In genomic region chr2:70302195-70302546, GRCh38 we compare ENCODE assay signal across 8 cellular contexts. TPM values are rescaled to one million over a fixed set of nuclear protein-coding genes. Genes with fewer than 3 reads are reported as not detected.
DNase-seq lines count a peak whose midpoint lies in the region; ATAC-seq, FAIRE-seq and TF ChIP-seq lines count a peak whose summit lies in the region.
"Not testable (repeated sequence)": the region's sequence is repeated elsewhere in the genome, so short reads cannot be mapped to it uniquely, and the experiment has no call there.

No MANE protein-coding gene starts in this region.

- not testable (repeated sequence) for H3T11ph ChIP-seq in H9 (ENCODE audit: low read length)

- not testable (repeated sequence) for ATAC-seq in A549; stimulated activated effector memory CD8-positive, alpha-beta T cell treated with anti-CD3 and anti-CD28 coated beads, Interleukin-12 subunit alpha, Interleukin-12 subunit beta, amount 100 ng/mL, for 72 hours

- not testable (repeated sequence) for TF ChIP-seq CTCF in A549 (IDR thresholded peaks at IDR 0.05); H9 (conservative IDR thresholded peaks at IDR 0.05); coronary artery (IDR thresholded peaks at IDR 0.05); hepatocyte (IDR thresholded peaks at IDR 0.05; ENCODE audit: poor library complexity); neural cell (IDR thresholded peaks at IDR 0.05; ENCODE audit: poor library complexity, severe bottlenecking)
- peak; percentile 51 for TF ChIP-seq CTCF in RWPE1 (conservative IDR thresholded peaks at IDR 0.05; ENCODE audit: low read depth)

- H4K5ac ChIP-seq in H9 (ENCODE audit: insufficient read length, low read depth, low read length) = not testable (repeated sequence)

- H3K23ac ChIP-seq in H9 (ENCODE audit: insufficient read length, low read depth, low read length) = not testable (repeated sequence)

- FAIRE-seq in A549 (lab: Jason Lieb, UNC) = not testable (repeated sequence)

- TF ChIP-seq POLR2A in A549 (IDR thresholded peaks at IDR 0.05; ENCODE audit: low read length) = not testable (repeated sequence)

- H2BK120ac ChIP-seq in H9 (ENCODE audit: low read depth, low read length, poor library complexity, severe bottlenecking) = not testable (repeated sequence)

- not testable (repeated sequence) for DNase-seq in A549 (ENCODE audit: low read depth in 1 of 2, low spot score in 1 of 2); H9; RWPE1 (ENCODE audit: low spot score); activated T-helper 1 cell treated with anti-CD3 and anti-CD28 coated beads, Interleukin-12 subunit alpha, Interleukin-12 subunit beta, Interleukin-2, Interleukin-4 antibody, amounts not matched to agents 30 ng/mL and 10 ng/mL and 1 ng/mL, durations not matched to agents 14 hours and 24 hours and 36 hours (ENCODE audit: low spot score); coronary artery (ENCODE audit: low spot score); hepatocyte (ENCODE audit: low spot score); stimulated activated effector memory CD8-positive, alpha-beta T cell treated with anti-CD3 and anti-CD28 coated beads, Interleukin-12 subunit alpha, Interleukin-12 subunit beta, amount 100 ng/mL, for 72 hours (ENCODE audit: low spot score in 2 of 2)

- H3K14ac ChIP-seq in H9 (ENCODE audit: insufficient read depth, low read length) = not testable (repeated sequence)

- H4K91ac ChIP-seq in H9 (ENCODE audit: insufficient read length, low read depth, low read length) = not testable (repeated sequence)

- H3K18ac ChIP-seq in H9 (ENCODE audit: insufficient read length, low read depth, low read length) = not testable (repeated sequence)

- not testable (repeated sequence) for H3K4me1 ChIP-seq in A549; H9 (ENCODE audit: insufficient read depth, low read length); hepatocyte (ENCODE audit: insufficient read depth)

- H3K4ac ChIP-seq in H9 (ENCODE audit: low read depth, low read length) = not testable (repeated sequence)

- CTCF ChIA-PET in A549 (lab: Yijun Ruan, JAX) = interaction anchor here (0.7 to 14.4 kb wide), 39 partner anchors 8 to 684 kb away, joined by 3 to 322 read pairs (median 5); partner anchors contain the start of genes ADD2, MXD1, SNRPG and TGFA
- CTCF ChIA-PET in RWPE1 (lab: Yijun Ruan, JAX) = interaction anchor here (0.6 to 1.4 kb wide), 7 partner anchors 8 to 377 kb away, joined by 3 to 6 read pairs (median 3); partner anchors contain the start of genes SNRPG and TGFA

- not testable (repeated sequence) for H2BK15ac ChIP-seq in H9 (ENCODE audit: low read depth, low read length)

- H3K27ac ChIP-seq in A549; H9 (ENCODE audit: insufficient read length, low read depth, low read length); hepatocyte; neural cell (ENCODE audit: low read length): not testable (repeated sequence)
- H3K27ac ChIP-seq in RWPE1 (peak overlapping the region; percentile 84), coronary artery (peak overlapping the region; percentile 71 to 78)

- not testable (repeated sequence) for H3K9ac ChIP-seq in H9 (ENCODE audit: extremely low read depth, insufficient read length, low read length)
- peak overlapping the region; percentile 88 for H3K9ac ChIP-seq in neural cell (ENCODE audit: low read length)

- not testable (repeated sequence) for H3K36me3 ChIP-seq in hepatocyte (replicated peaks; ENCODE audit: insufficient read depth, low read depth); neural cell (ENCODE audit: insufficient read depth, low read length)

- H3K4me3 Mint-ChIP-seq in H9 = peak overlapping the region; percentile 92 to 93; a peak in 4 of 5 replicates
- peak overlapping the region; percentile 91 for H3K4me3 Mint-ChIP-seq in activated T-helper 1 cell treated with anti-CD3 and anti-CD28 coated beads, Interleukin-12 subunit alpha, Interleukin-12 subunit beta, Interleukin-2, Interleukin-4 antibody, amounts not matched to agents 30 ng/mL and 10 ng/mL and 1 ng/mL, durations not matched to agents 14 hours and 24 hours and 36 hours
- H3K4me3 Mint-ChIP-seq in stimulated activated effector memory CD8-positive, alpha-beta T cell treated with anti-CD3 and anti-CD28 coated beads, Interleukin-12 subunit alpha, Interleukin-12 subunit beta, amount 100 ng/mL, for 72 hours = peak overlapping the region; percentile 84

- peaks cover 17 to 24% of the 10 kb centered on the region in 2 experiments for H3K4me1 Mint-ChIP-seq in H9
- H3K4me1 Mint-ChIP-seq in activated T-helper 1 cell treated with anti-CD3 and anti-CD28 coated beads, Interleukin-12 subunit alpha, Interleukin-12 subunit beta, Interleukin-2, Interleukin-4 antibody, amounts not matched to agents 30 ng/mL and 10 ng/mL and 1 ng/mL, durations not matched to agents 14 hours and 24 hours and 36 hours (ENCODE audit: low read depth) = peaks cover 35% of the 10 kb centered on the region
- H3K4me1 Mint-ChIP-seq in stimulated activated effector memory CD8-positive, alpha-beta T cell treated with anti-CD3 and anti-CD28 coated beads, Interleukin-12 subunit alpha, Interleukin-12 subunit beta, amount 100 ng/mL, for 72 hours = peaks cover 28% of the 10 kb centered on the region

- H3K4me2 ChIP-seq in A549 = peak overlapping the region; percentile 88
- not testable (repeated sequence) for H3K4me2 ChIP-seq in H9 (ENCODE audit: insufficient read depth, insufficient read length, low read length); neural cell (ENCODE audit: low read length)
- H3K4me2 ChIP-seq in hepatocyte = peak overlapping the region; percentile 66

- TF ChIP-seq EP300 in A549 (IDR thresholded peaks at IDR 0.05); neural cell (conservative IDR thresholded peaks at IDR 0.05; ENCODE audit: poor library complexity, severe bottlenecking): not testable (repeated sequence)

- H3K27me3 Mint-ChIP-seq in H9 (ENCODE audit: low read depth); activated T-helper 1 cell treated with anti-CD3 and anti-CD28 coated beads, Interleukin-12 subunit alpha, Interleukin-12 subunit beta, Interleukin-2, Interleukin-4 antibody, amounts not matched to agents 30 ng/mL and 10 ng/mL and 1 ng/mL, durations not matched to agents 14 hours and 24 hours and 36 hours (ENCODE audit: insufficient read depth): not testable (repeated sequence)

- not testable (repeated sequence) for H2AFZ ChIP-seq in H9 (ENCODE audit: low read length); hepatocyte; neural cell (ENCODE audit: low read depth, low read length)

- not testable (repeated sequence) for TF ChIP-seq RAD21 in A549 (conservative IDR thresholded peaks at IDR 0.05 in 1 of 2, IDR thresholded peaks at IDR 0.05 in 1 of 2); neural cell (conservative IDR thresholded peaks at IDR 0.05)

- H4K20me1 ChIP-seq in H9 (ENCODE audit: control insufficient read depth, insufficient read depth, insufficient read length); hepatocyte (ENCODE audit: insufficient read depth, poor library complexity, severe bottlenecking); neural cell (ENCODE audit: insufficient read depth): not testable (repeated sequence)

- not testable (repeated sequence) for H3K27ac Mint-ChIP-seq in H9
- H3K27ac Mint-ChIP-seq in activated T-helper 1 cell treated with anti-CD3 and anti-CD28 coated beads, Interleukin-12 subunit alpha, Interleukin-12 subunit beta, Interleukin-2, Interleukin-4 antibody, amounts not matched to agents 30 ng/mL and 10 ng/mL and 1 ng/mL, durations not matched to agents 14 hours and 24 hours and 36 hours = peak overlapping the region; percentile 78
- H3K27ac Mint-ChIP-seq in stimulated activated effector memory CD8-positive, alpha-beta T cell treated with anti-CD3 and anti-CD28 coated beads, Interleukin-12 subunit alpha, Interleukin-12 subunit beta, amount 100 ng/mL, for 72 hours = peak overlapping the region; percentile 87

- H4K8ac ChIP-seq in H9 (replicated peaks; ENCODE audit: insufficient read length, low read depth, low read length) = not testable (repeated sequence)

- not testable (repeated sequence) for H3K9me2 ChIP-seq in hepatocyte (replicated peaks; ENCODE audit: insufficient read depth); neural cell (ENCODE audit: insufficient read depth, low read length)

- H3K9me3 Mint-ChIP-seq in H9 = peaks cover 9 to 14% of the 10 kb centered on the region in 2 experiments
- not testable (repeated sequence) for H3K9me3 Mint-ChIP-seq in activated T-helper 1 cell treated with anti-CD3 and anti-CD28 coated beads, Interleukin-12 subunit alpha, Interleukin-12 subunit beta, Interleukin-2, Interleukin-4 antibody, amounts not matched to agents 30 ng/mL and 10 ng/mL and 1 ng/mL, durations not matched to agents 14 hours and 24 hours and 36 hours; stimulated activated effector memory CD8-positive, alpha-beta T cell treated with anti-CD3 and anti-CD28 coated beads, Interleukin-12 subunit alpha, Interleukin-12 subunit beta, amount 100 ng/mL, for 72 hours

- H3K79me1 ChIP-seq in H9 (ENCODE audit: insufficient read depth, low read depth, low read length, poor library complexity, severe bottlenecking) = not testable (repeated sequence)

- not testable (repeated sequence) for H2BK12ac ChIP-seq in H9 (ENCODE audit: insufficient read length, low read depth, low read length)

- POLR2A ChIA-PET in A549 (lab: Yijun Ruan, JAX) = interaction anchor here (1.2 to 1.7 kb wide), 3 partner anchors 9 to 343 kb away, joined by 3 to 12 read pairs (median 4); partner anchors contain the start of gene SNRPG
- POLR2A ChIA-PET in RWPE1 (lab: Yijun Ruan, JAX; ENCODE audit: low non-redundant PET) = interaction anchor here (0.6 kb wide), 1 partner anchor 11 kb away, joined by 3 read pairs; no protein-coding TSS in a partner anchor

- H3K79me2 ChIP-seq in H9 (ENCODE audit: insufficient read depth, low read length); hepatocyte; neural cell (replicated peaks; ENCODE audit: insufficient read depth, low read length): not testable (repeated sequence)

- H2AK5ac ChIP-seq in H9 (ENCODE audit: insufficient read length, low read length) = not testable (repeated sequence)

- intact Hi-C loops in activated T-helper 1 cell treated with anti-CD3 and anti-CD28 coated beads, Interleukin-12 subunit alpha, Interleukin-12 subunit beta, Interleukin-2, Interleukin-4 antibody, amounts not matched to agents 30 ng/mL and 10 ng/mL and 1 ng/mL, durations not matched to agents 14 hours and 24 hours and 36 hours (cut with micrococcal nuclease) = loop anchor here (1.0 to 10.0 kb wide), 6 partner anchors 250 to 923 kb away; partner anchors contain the start of genes ADD2, ANKRD53, PAIP2B and TGFA

- not testable (repeated sequence) for H3K9me3 ChIP-seq in A549; H9 (ENCODE audit: control insufficient read depth, low read depth, low read length); hepatocyte (ENCODE audit: low read depth); neural cell (ENCODE audit: low read length)

- not testable (repeated sequence) for H2BK20ac ChIP-seq in H9 (ENCODE audit: low read depth, low read length, poor library complexity, severe bottlenecking)

- not testable (repeated sequence) for H3F3A ChIP-seq in neural cell (ENCODE audit: insufficient read depth, low read length, poor library complexity, severe bottlenecking)

- H3K23me2 ChIP-seq in H9 (ENCODE audit: insufficient read length, low read depth, low read length, poor library complexity, severe bottlenecking) = not testable (repeated sequence)

- H3K56ac ChIP-seq in H9 (ENCODE audit: insufficient read length, low read depth, low read length) = not testable (repeated sequence)

- peaks cover 26 to 45% (median 38%) of the 10 kb centered on the region in 3 experiments for H3K36me3 Mint-ChIP-seq in H9 (ENCODE audit: insufficient read depth in 1 of 3, low read depth in 3 of 3)
- peaks cover 21% of the 10 kb centered on the region for H3K36me3 Mint-ChIP-seq in activated T-helper 1 cell treated with anti-CD3 and anti-CD28 coated beads, Interleukin-12 subunit alpha, Interleukin-12 subunit beta, Interleukin-2, Interleukin-4 antibody, amounts not matched to agents 30 ng/mL and 10 ng/mL and 1 ng/mL, durations not matched to agents 14 hours and 24 hours and 36 hours (ENCODE audit: low read depth)
- peaks cover 43% of the 10 kb centered on the region for H3K36me3 Mint-ChIP-seq in stimulated activated effector memory CD8-positive, alpha-beta T cell treated with anti-CD3 and anti-CD28 coated beads, Interleukin-12 subunit alpha, Interleukin-12 subunit beta, amount 100 ng/mL, for 72 hours

- WGBS in A549 (ENCODE audit: missing lambda C conversion rate) = 40% methylated on average over 11 of the region's 11 CpGs
- no CpG with 5 or more reads among the region's 11 CpGs for WGBS in H9 (ENCODE audit: extremely low coverage, insufficient read length, low lambda C conversion rate)
- WGBS in hepatocyte (ENCODE audit: low lambda C conversion rate, missing lambda C conversion rate) = 60% methylated on average over 11 of the region's 11 CpGs

- H3K27me3 ChIP-seq in H9 (ENCODE audit: insufficient read depth, low read length); hepatocyte; neural cell (ENCODE audit: insufficient read depth, low read depth, low read length): not testable (repeated sequence)

- H3K4me3 ChIP-seq in A549 (peak overlapping the region; percentile 95), coronary artery (peak overlapping the region; percentile 80), neural cell (ENCODE audit: low read length) (peak overlapping the region; percentile 99)
- H3K4me3 ChIP-seq in hepatocyte = not testable (repeated sequence)

- H2BK5ac ChIP-seq in H9 (ENCODE audit: insufficient read length, low read length) = not testable (repeated sequence)

RNA-seq across cellular contexts. Expression of gene FAM136A, which starts 0.3 kb away (rescaled TPM):
- polyA plus RNA-seq in A549 (2011; rRNA removed) (88.5 and 117 TPM in 2 replicates), A549 (2017; fragmentation: RNase III; extraction: RNeasy Plus Mini Kit Qiagen cat#74134 plus additional on column Dnase treatment) (112 to 125 TPM (median 119 TPM) in 3 replicates), hepatocyte (63.6 and 68.8 TPM in 2 replicates), neural cell (56.1 and 59.9 TPM in 2 replicates)
- 86.3 and 86.8 TPM in 2 replicates for polyA plus RNA-seq in A549 (2012; cell fraction: cytosol; rRNA removed)
- 48.5 and 56.0 TPM in 2 replicates for polyA plus RNA-seq in A549 (2012; cell fraction: nucleus; rRNA removed)
- polyA minus RNA-seq in A549 (2011; rRNA and poly(A)+ RNA removed) = 17.9 and 22.2 TPM in 2 replicates
- total RNA-seq in H9 (2021) (118 and 119 TPM in 2 replicates), hepatocyte (56.1 and 57.8 TPM in 2 replicates)
- 88.9 and 89.1 TPM in 2 replicates for total RNA-seq in activated T-helper 1 cell treated with anti-CD3 and anti-CD28 coated beads, Interleukin-12 subunit alpha, Interleukin-12 subunit beta, Interleukin-2, Interleukin-4 antibody, amounts not matched to agents 30 ng/mL and 10 ng/mL and 1 ng/mL, durations not matched to agents 14 hours and 24 hours and 36 hours
- polyA minus RNA-seq in neural cell = 55.6 and 55.8 TPM in 2 replicates

RNA-seq across cellular contexts. Expression of gene SNRPG, which starts 8.6 kb away (rescaled TPM):
- polyA plus RNA-seq in A549 (2011; rRNA removed) (341 and 555 TPM in 2 replicates), A549 (2017; fragmentation: RNase III; extraction: RNeasy Plus Mini Kit Qiagen cat#74134 plus additional on column Dnase treatment) (483 to 531 TPM (median 514 TPM) in 3 replicates), hepatocyte (326 and 329 TPM in 2 replicates), neural cell (380 and 464 TPM in 2 replicates)
- polyA plus RNA-seq in A549 (2012; cell fraction: cytosol; rRNA removed) = 311 and 441 TPM in 2 replicates
- 59.2 and 141 TPM in 2 replicates for polyA plus RNA-seq in A549 (2012; cell fraction: nucleus; rRNA removed)
- 19.5 and 24.2 TPM in 2 replicates for polyA minus RNA-seq in A549 (2011; rRNA and poly(A)+ RNA removed)
- total RNA-seq in H9 (2021) (408 and 422 TPM in 2 replicates), hepatocyte (198 TPM in 2 replicates)
- total RNA-seq in activated T-helper 1 cell treated with anti-CD3 and anti-CD28 coated beads, Interleukin-12 subunit alpha, Interleukin-12 subunit beta, Interleukin-2, Interleukin-4 antibody, amounts not matched to agents 30 ng/mL and 10 ng/mL and 1 ng/mL, durations not matched to agents 14 hours and 24 hours and 36 hours = 384 and 385 TPM in 2 replicates
- 47.2 and 64.8 TPM in 2 replicates for polyA minus RNA-seq in neural cell

RNA-seq across cellular contexts. Expression of gene PCYOX1, which starts 44.2 kb away (rescaled TPM):
- polyA plus RNA-seq in A549 (2011; rRNA removed) (101 and 102 TPM in 2 replicates), A549 (2017; fragmentation: RNase III; extraction: RNeasy Plus Mini Kit Qiagen cat#74134 plus additional on column Dnase treatment) (48.3 to 53.0 TPM (median 52.9 TPM) in 3 replicates), hepatocyte (51.0 and 69.0 TPM in 2 replicates), neural cell (27.3 and 31.5 TPM in 2 replicates)
- polyA plus RNA-seq in A549 (2012; cell fraction: cytosol; rRNA removed) = 15.2 and 16.0 TPM in 2 replicates
- polyA plus RNA-seq in A549 (2012; cell fraction: nucleus; rRNA removed) = 6.8 and 8.1 TPM in 2 replicates
- 28.4 and 30.5 TPM in 2 replicates for polyA minus RNA-seq in A549 (2011; rRNA and poly(A)+ RNA removed)
- total RNA-seq in H9 (2021) (45.6 and 50.5 TPM in 2 replicates), hepatocyte (77.7 and 81.6 TPM in 2 replicates)
- 9.7 and 12.7 TPM in 2 replicates for total RNA-seq in activated T-helper 1 cell treated with anti-CD3 and anti-CD28 coated beads, Interleukin-12 subunit alpha, Interleukin-12 subunit beta, Interleukin-2, Interleukin-4 antibody, amounts not matched to agents 30 ng/mL and 10 ng/mL and 1 ng/mL, durations not matched to agents 14 hours and 24 hours and 36 hours
- 50.2 and 53.3 TPM in 2 replicates for polyA minus RNA-seq in neural cell

RNA-seq across cellular contexts. Expression of gene TIA1, which starts 53.7 kb away (rescaled TPM):
- polyA plus RNA-seq in A549 (2011; rRNA removed) (148 and 173 TPM in 2 replicates), A549 (2017; fragmentation: RNase III; extraction: RNeasy Plus Mini Kit Qiagen cat#74134 plus additional on column Dnase treatment) (59.5 to 65.8 TPM (median 61.2 TPM) in 3 replicates), hepatocyte (47.1 and 64.8 TPM in 2 replicates), neural cell (1,165 and 1,297 TPM in 2 replicates)
- polyA plus RNA-seq in A549 (2012; cell fraction: cytosol; rRNA removed) = 43.0 and 50.7 TPM in 2 replicates
- polyA plus RNA-seq in A549 (2012; cell fraction: nucleus; rRNA removed) = 60.2 and 64.0 TPM in 2 replicates
- polyA minus RNA-seq in A549 (2011; rRNA and poly(A)+ RNA removed) = 117 and 131 TPM in 2 replicates
- total RNA-seq in H9 (2021) (179 and 193 TPM in 2 replicates), hepatocyte (137 and 160 TPM in 2 replicates)
- total RNA-seq in activated T-helper 1 cell treated with anti-CD3 and anti-CD28 coated beads, Interleukin-12 subunit alpha, Interleukin-12 subunit beta, Interleukin-2, Interleukin-4 antibody, amounts not matched to agents 30 ng/mL and 10 ng/mL and 1 ng/mL, durations not matched to agents 14 hours and 24 hours and 36 hours = 96.8 and 101 TPM in 2 replicates
- polyA minus RNA-seq in neural cell = 525 and 609 TPM in 2 replicates
